15 cellular contexts compared by ENCODE assay signal in the genomic region with DNA sequence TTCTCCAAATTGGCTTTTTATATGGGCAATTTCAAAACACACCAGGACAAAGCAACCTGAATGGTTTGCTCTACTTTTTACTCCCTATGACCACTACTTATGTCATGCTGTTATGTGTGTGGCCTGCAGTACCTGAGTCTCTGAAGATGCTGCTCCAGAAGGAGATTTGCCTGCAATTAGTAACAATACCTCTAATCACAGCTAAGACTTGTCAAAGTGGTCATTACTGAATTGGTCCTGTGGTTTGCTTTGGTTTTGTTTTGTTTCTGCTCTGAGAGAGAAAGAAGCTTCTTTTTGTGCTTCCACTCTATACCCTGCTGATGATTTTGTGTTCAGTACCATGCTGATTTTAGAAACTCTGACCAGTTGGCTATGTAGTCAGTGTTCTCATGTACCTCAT. TPM values are rescaled to one million over a fixed set of nuclear protein-coding genes. Genes with fewer than 3 reads are reported as not detected.
DNase-seq lines count a peak whose midpoint lies in the region; ATAC-seq, FAIRE-seq and TF ChIP-seq lines count a peak whose summit lies in the region.
"Had no signal": no experiment of that assay in that cellular context is flagged by ENCODE, and none has a peak within 500 bp of the region (broad histone marks: within the 10 kb centered on the region; RNA-seq: fewer than 3 reads in every experiment).

No MANE protein-coding gene starts in this region.

- peak; percentile 43 for DNase-seq in GM12865 (ENCODE audit: low read depth)
- DNase-seq in NCI-H2227 (lab: John Stamatoyannopoulos, UW; ENCODE audit: unreplicated experiment): peak; percentile 30
- no peak for DNase-seq in GM12878 (ENCODE audit: low read depth, low spot score)
- no peak for DNase-seq in iPS-NIHi11 (ENCODE audit: low spot score)
- no peak for DNase-seq in CD8-positive, alpha-beta memory T cell
- DNase-seq in CD14-positive monocyte (ENCODE audit: low spot score): no peak
- DNase-seq: AML-193; CD4-positive, CD25-positive, alpha-beta regulatory T cell; DMS153; DND-41; GDM1; H7 had no signal

- H3K36me3 Mint-ChIP-seq in CD8-positive, alpha-beta memory T cell: no peaks in the 10 kb centered on the region
- peaks cover 54 to 67% of the 10 kb centered on the region in 2 donors for H3K36me3 Mint-ChIP-seq in CD14-positive monocyte
- H3K36me3 Mint-ChIP-seq: CD4-positive, CD25-positive, alpha-beta regulatory T cell had no signal

- TF ChIP-seq POLR2A in GM12878 (IDR thresholded peaks at IDR 0.05; ENCODE audit: low read depth, low read length): no peak

- no peaks in the 10 kb centered on the region for H4K20me1 ChIP-seq in GM12878 (ENCODE audit: control insufficient read depth, insufficient read depth)
- H4K20me1 ChIP-seq: BLaER1 had no signal

- SMC1A ChIA-PET in GM12878 (lab: Charles Lee; ENCODE audit: uncharacterized antibody, unreplicated experiment): interaction anchor here (1.1 to 1.3 kb wide), 3 partner anchors 28 to 245 kb away, joined by 3 to 4 read pairs (median 3); no protein-coding TSS in a partner anchor

- H3K4me3 Mint-ChIP-seq in CD8-positive, alpha-beta memory T cell: no peak overlapping the region
- no peak overlapping the region for H3K4me3 Mint-ChIP-seq in CD14-positive monocyte
- H3K4me3 Mint-ChIP-seq: CD4-positive, CD25-positive, alpha-beta regulatory T cell had no signal

- no peak for TF ChIP-seq RAD21 in GM12878 (IDR thresholded peaks at IDR 0.05; ENCODE audit: insufficient read depth, low read depth, low read length)

- intact Hi-C loops in GM12878 (cut with micrococcal nuclease; ENCODE audit: unreplicated experiment) (no loop called here), CD14-positive monocyte (cut with micrococcal nuclease) (no loop called here)

- H3K27me3 ChIP-seq in GM12878 (replicated peaks in 1 of 2; ENCODE audit: control insufficient read depth in 2 of 2, insufficient read depth in 2 of 2, low read length in 1 of 2): no peaks in the 10 kb centered on the region
- no peaks in the 10 kb centered on the region for H3K27me3 ChIP-seq in CD8-positive, alpha-beta memory T cell (ENCODE audit: insufficient read depth, low read length, poor library complexity, severe bottlenecking)
- H3K27me3 ChIP-seq: BLaER1 had no signal

- no peak for TF ChIP-seq EP300 in GM12878 (IDR thresholded peaks at IDR 0.05; ENCODE audit: borderline replicate concordance in 1 of 2, control insufficient read depth in 1 of 2, low read depth in 2 of 2, low read length in 2 of 2)

- peak; percentile 67 for ATAC-seq in GM12878

- H3K9ac ChIP-seq in GM12878 (ENCODE audit: control insufficient read depth, insufficient read depth, low read length): no peak overlapping the region
- H3K9ac ChIP-seq: BLaER1 had no signal

- H3K27me3 Mint-ChIP-seq in CD8-positive, alpha-beta memory T cell: no peaks in the 10 kb centered on the region
- H3K27me3 Mint-ChIP-seq in CD14-positive monocyte (ENCODE audit: low read depth in 3 of 3): peaks cover 0 to 1% (median 0%) of the 10 kb centered on the region in 3 donors
- H3K27me3 Mint-ChIP-seq: CD4-positive, CD25-positive, alpha-beta regulatory T cell had no signal

- RAD21 ChIA-PET in GM12878 (lab: Charles Lee; ENCODE audit: unreplicated experiment): no interaction called here

- no peak overlapping the region for H3K27ac ChIP-seq in GM12878 (ENCODE audit: control insufficient read depth, insufficient read depth)
- H3K27ac ChIP-seq in CD8-positive, alpha-beta memory T cell (ENCODE audit: low read depth, low read length): no peak overlapping the region
- H3K27ac ChIP-seq: BLaER1, HL-60 had no signal

- H3K4me1 Mint-ChIP-seq in CD8-positive, alpha-beta memory T cell: no peaks in the 10 kb centered on the region
- H3K4me1 Mint-ChIP-seq in CD14-positive monocyte: no peaks in the 10 kb centered on the region
- H3K4me1 Mint-ChIP-seq: CD4-positive, CD25-positive, alpha-beta regulatory T cell had no signal

- TF ChIP-seq CTCF in GM12865 (IDR thresholded peaks at IDR 0.05; ENCODE audit: insufficient read depth, low read depth, low read length, missing control alignments): no peak
- no peak for TF ChIP-seq CTCF in GM12878 (IDR thresholded peaks at IDR 0.05 in 2 of 3, conservative IDR thresholded peaks at IDR 0.05 in 1 of 3; ENCODE audit: control insufficient read depth in 2 of 3, extremely low read depth in 1 of 3, insufficient read depth in 1 of 3, low read depth in 3 of 3, low read length in 3 of 3)
- no peak for TF ChIP-seq CTCF in CD14-positive monocyte (IDR thresholded peaks at IDR 0.05)

- no peaks in the 10 kb centered on the region for H3K36me3 ChIP-seq in GM12878 (ENCODE audit: control insufficient read depth in 2 of 2, insufficient read depth in 2 of 2, low read length in 1 of 2)
- no peaks in the 10 kb centered on the region for H3K36me3 ChIP-seq in CD8-positive, alpha-beta memory T cell (ENCODE audit: insufficient read depth, low read length)
- H3K36me3 ChIP-seq: BLaER1 had no signal

- POLR2A ChIA-PET in GM12878 (lab: Charles Lee): interaction anchor here (0.6 kb wide), 1 partner anchor 74 kb away, joined by 4 read pairs; no protein-coding TSS in a partner anchor
- POLR2A ChIA-PET in CD8-positive, alpha-beta memory T cell (lab: Charles Lee): no interaction called here

- no peaks in the 10 kb centered on the region for H3K4me1 ChIP-seq in GM12878 (ENCODE audit: control insufficient read depth, insufficient read depth, low read length)
- no peaks in the 10 kb centered on the region for H3K4me1 ChIP-seq in CD8-positive, alpha-beta memory T cell (ENCODE audit: insufficient read depth, low read length)
- H3K4me1 ChIP-seq: BLaER1 had no signal

- H3K4me3 ChIP-seq in GM12865 (ENCODE audit: low read depth, low read length) (no peak overlapping the region), GM12878 (no peak overlapping the region)
- H3K4me3 ChIP-seq in CD8-positive, alpha-beta memory T cell (ENCODE audit: low read length): no peak overlapping the region
- H3K4me3 ChIP-seq: BLaER1 had no signal

- BruUV-seq in GM12878 (replicated peaks; lab: Mats Ljungman, UMichigan): no TSS peak

- H3K4me2 ChIP-seq in GM12878 (ENCODE audit: control insufficient read depth, insufficient read depth): no peak overlapping the region
- H3K4me2 ChIP-seq: BLaER1 had no signal

- peaks cover 0 to 28% (median 11%) of the 10 kb centered on the region in 5 donors for H3K9me3 Mint-ChIP-seq in CD8-positive, alpha-beta memory T cell
- no peaks in the 10 kb centered on the region for H3K9me3 Mint-ChIP-seq in CD14-positive monocyte

- no peak overlapping the region for H3K27ac Mint-ChIP-seq in CD8-positive, alpha-beta memory T cell
- peak overlapping the region in 1 of 7 donors; percentile 24 for H3K27ac Mint-ChIP-seq in CD14-positive monocyte
- H3K27ac Mint-ChIP-seq: CD4-positive, CD25-positive, alpha-beta regulatory T cell had no signal

- H2AFZ ChIP-seq in GM12878 (ENCODE audit: control insufficient read depth, low read depth, low read length): no peak overlapping the region

- in situ Hi-C loops in GM12878 (cut with MboI): no loop called here

- CTCF ChIA-PET in GM12878 (lab: Yijun Ruan, JAX): no interaction called here
- CTCF ChIA-PET in CD8-positive, alpha-beta memory T cell (lab: Charles Lee): no interaction called here

- H3K79me2 ChIP-seq in GM12878 (ENCODE audit: control insufficient read depth, insufficient read depth, low read length): no peaks in the 10 kb centered on the region

- no peak for FAIRE-seq in GM12878 (lab: Jason Lieb, UNC)
- FAIRE-seq: GM18507 had no signal

- no peaks in the 10 kb centered on the region for H3K9me3 ChIP-seq in GM12878 (replicated peaks; ENCODE audit: control insufficient read depth, insufficient read depth, low read length)
- H3K9me3 ChIP-seq in CD8-positive, alpha-beta memory T cell (ENCODE audit: low read length): no peaks in the 10 kb centered on the region

TF ChIP-seq in GM12878, 131 proteins besides CTCF, POLR2A, EP300 and RAD21:
- no peak for TF ChIP-seq BCL3 (IDR thresholded peaks at IDR 0.05; ENCODE audit: borderline replicate concordance, insufficient read depth, low read depth, low read length, poor library complexity, severe bottlenecking)
- TF ChIP-seq GATAD2B (conservative IDR thresholded peaks at IDR 0.05; ENCODE audit: low read depth): no peak
- TF ChIP-seq RUNX3 (IDR thresholded peaks at IDR 0.05; ENCODE audit: low read length): peak; percentile 33; the same call in 1 of the 2 replicates

RNA-seq across cellular contexts. Expression of gene HGF, which starts 25.5 kb away (rescaled TPM):
- total RNA-seq in GM12878 (2013; cell fraction: nucleolus; rRNA removed): 0.44 and 0.96 TPM in 2 replicates
- total RNA-seq in GM12878 (2014; rRNA removed): 0.96 and 0.98 TPM in 2 replicates
- 1.1 and 1.5 TPM in 2 replicates for total RNA-seq in GM12878 (2014; rRNA removed; fragmentation: Illumina TruSeq; extraction: Trizol)
- 1.2 and 1.5 TPM in 2 replicates for total RNA-seq in GM12878 (2021)
- polyA plus RNA-seq in GM12878 (2011; ENCODE audit: low read depth): 0.63 TPM
- polyA plus RNA-seq in GM12878 (2011; rRNA removed): 0.10 TPM in 1 of 2 replicates, not detected in the other
- 0.10 TPM in 1 of 2 replicates, not detected in the other for polyA plus RNA-seq in GM12878 (2011; cell fraction: cytosol; rRNA removed)
- polyA plus RNA-seq in GM12878 (2011; cell fraction: nucleus; rRNA removed): 0.25 TPM in 1 of 2 replicates, not detected in the other
- polyA plus RNA-seq in GM12878 (2012): 0.51 and 0.65 TPM in 2 replicates
- 1.0 and 2.4 TPM in 2 replicates for polyA plus RNA-seq in GM12878 (2014; fragmentation: Illumina TruSeq; extraction: Trizol)
- 1 to 10 TPM; 1.4 to 1.7 TPM for polyA plus RNA-seq in GM12878 (2014; fragmentation: Nextera tagmentation; extraction: Ambion mirVana)
- 0.41 TPM in 2 replicates for polyA plus RNA-seq in GM12878 (2014; rRNA removed)
- under 1 TPM; 0.13 to 0.80 TPM for polyA plus RNA-seq in GM12878 (2016; fragmentation: Nextera tagmentation; extraction: Ambion mirVana)
- not detected in 2 replicates for polyA minus RNA-seq in GM12878 (2011; rRNA and poly(A)+ RNA removed)
- polyA minus RNA-seq in GM12878 (2011; cell fraction: cytosol; rRNA and poly(A)+ RNA removed): not detected in 2 replicates
- 0.19 TPM in 1 of 2 replicates, not detected in the other for polyA minus RNA-seq in GM12878 (2011; cell fraction: nucleus; rRNA and poly(A)+ RNA removed)
- total RNA-seq in CD8-positive, alpha-beta memory T cell: not detected
- not detected for polyA plus RNA-seq in CD8-positive, alpha-beta memory T cell
- polyA plus RNA-seq in CD14-positive monocyte: 10 to 100 TPM; 18.6 to 18.9 TPM
- total RNA-seq: H7 had no signal
- polyA plus RNA-seq: CD4-positive, CD25-positive, alpha-beta regulatory T cell had no signal

Comparison
In these comparisons a context has a peak if more than half of its experiments do, and no peak if none do; other contexts are left out.
1. DNase-seq: peak in GM12865 (single experiment) and NCI-H2227 (single experiment); none in GM12878 (single experiment), iPS-NIHi11 (single experiment), CD8-positive, alpha-beta memory T cell (0 of 5) and CD14-positive monocyte (single experiment).
2. RNA of gene HGF, which starts 25.5 kb away (polyA plus RNA-seq): 18.6 to 18.9 TPM in CD14-positive monocyte; 0.10 to 2.4 TPM in GM12878 and not detected in CD8-positive, alpha-beta memory T cell (single experiment); every median in the first group is over 4 times any median in the second.